15 cellular contexts compared by ENCODE assay signal in the genomic region with DNA sequence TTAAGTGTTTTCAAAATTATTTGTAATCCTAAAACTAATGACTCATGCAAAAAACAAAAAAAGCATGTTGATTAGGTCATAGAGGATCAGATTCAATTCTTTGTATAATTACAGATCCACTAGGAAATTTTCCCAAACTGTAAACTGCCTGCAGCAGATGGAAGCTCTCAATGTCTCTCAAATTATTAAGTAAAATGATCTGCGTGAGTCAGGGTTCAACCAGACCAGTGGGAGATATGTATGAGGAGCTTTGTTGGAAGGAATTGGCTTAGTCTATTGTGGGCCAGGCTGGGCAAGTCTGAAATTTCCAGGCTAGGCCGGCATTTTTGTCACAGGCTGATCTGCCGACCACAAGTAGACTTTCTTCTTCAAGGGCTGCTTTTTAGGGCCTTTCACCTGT. TPM values are rescaled to one million over a fixed set of nuclear protein-coding genes. Genes with fewer than 3 reads are reported as not detected.
DNase-seq lines count a peak whose midpoint lies in the region; ATAC-seq and TF ChIP-seq lines count a peak whose summit lies in the region.
"Had no signal": no experiment of that assay in that cellular context is flagged by ENCODE, and none has a peak within 500 bp of the region (broad histone marks: within the 10 kb centered on the region; RNA-seq: fewer than 3 reads in every experiment).

No MANE protein-coding gene starts in this region.

- H3K4me1 Mint-ChIP-seq in type B pancreatic cell (ENCODE audit: unreplicated experiment) = peaks cover 42% of the 10 kb centered on the region
- no peaks in the 10 kb centered on the region for H3K4me1 Mint-ChIP-seq in activated naive CD4-positive, alpha-beta T cell treated with anti-CD3 and anti-CD28 coated beads, Interleukin-2, amount 10 ng/mL, durations not matched to agents 7 days and 5 days
- H3K4me1 Mint-ChIP-seq: central memory CD8-positive, alpha-beta T cell had no signal

- DNase-seq in heart left ventricle (peak in 1 of 5 donors; percentile 31), left ventricle myocardium inferior (no peak), foreskin fibroblast (peak; percentile 80 to 89), aorta (no peak), NCI-H1092 (lab: John Stamatoyannopoulos, UW) (no peak), type B pancreatic cell (ENCODE audit: extremely low spot score, unreplicated experiment) (no peak)
- no peak for DNase-seq in activated naive CD4-positive, alpha-beta T cell treated with anti-CD3 and anti-CD28 coated beads, Interleukin-2, amount 10 ng/mL, durations not matched to agents 7 days and 5 days
- DNase-seq: ACHN; activated naive CD4-positive, alpha-beta T cell treated with anti-CD3 and anti-CD28 coated beads, Interleukin-2, amount 50 U/mL, for 16 hours; MM.1S; ovary; testis had no signal

- intact Hi-C loops in heart left ventricle (cut with DNase I) (no loop called here), left ventricle myocardium inferior (cut with micrococcal nuclease) (no loop called here), aorta (cut with DNase I) (no loop called here)

- H3K27me3 ChIP-seq in heart left ventricle (no peaks in the 10 kb centered on the region), left ventricle myocardium inferior (ENCODE audit: low read depth) (no peaks in the 10 kb centered on the region), aorta (ENCODE audit: control insufficient read depth in 1 of 2, insufficient read depth in 2 of 2, low read length in 1 of 2) (no peaks in the 10 kb centered on the region)
- H3K27me3 ChIP-seq: ovary, testis had no signal

- H3K4me3 ChIP-seq in heart left ventricle (no peak overlapping the region), left ventricle myocardium inferior (no peak overlapping the region), foreskin fibroblast (ENCODE audit: low read depth in 1 of 2, low read length in 2 of 2) (no peak overlapping the region), aorta (ENCODE audit: low read length in 2 of 2) (no peak overlapping the region)
- H3K4me3 ChIP-seq: ovary, testis had no signal

- H3K9me3 Mint-ChIP-seq in type B pancreatic cell = peaks cover 6% of the 10 kb centered on the region
- H3K9me3 Mint-ChIP-seq in activated naive CD4-positive, alpha-beta T cell treated with anti-CD3 and anti-CD28 coated beads, Interleukin-2, amount 10 ng/mL, durations not matched to agents 7 days and 5 days = no peaks in the 10 kb centered on the region
- H3K9me3 Mint-ChIP-seq: central memory CD8-positive, alpha-beta T cell; memory B cell had no signal

- H3K27me3 Mint-ChIP-seq in type B pancreatic cell = no peaks in the 10 kb centered on the region
- H3K27me3 Mint-ChIP-seq in activated naive CD4-positive, alpha-beta T cell treated with anti-CD3 and anti-CD28 coated beads, Interleukin-2, amount 10 ng/mL, durations not matched to agents 7 days and 5 days = peaks cover under 1% of the 10 kb centered on the region
- H3K27me3 Mint-ChIP-seq: memory B cell had no signal

- H3K4me1 ChIP-seq in heart left ventricle (no peaks in the 10 kb centered on the region), left ventricle myocardium inferior (no peaks in the 10 kb centered on the region), aorta (ENCODE audit: control insufficient read depth in 1 of 2, insufficient read depth in 2 of 2, low read length in 2 of 2) (no peaks in the 10 kb centered on the region)
- H3K4me1 ChIP-seq: testis had no signal

- H3K27ac ChIP-seq in heart left ventricle = no peak overlapping the region
- no peak overlapping the region for H3K27ac ChIP-seq in left ventricle myocardium inferior (replicated peaks)
- H3K27ac ChIP-seq in aorta (ENCODE audit: low read depth in 1 of 2, low read length in 2 of 2) = no peak overlapping the region
- H3K27ac ChIP-seq: ovary, testis had no signal

- H3K36me3 Mint-ChIP-seq in type B pancreatic cell = no peaks in the 10 kb centered on the region
- H3K36me3 Mint-ChIP-seq in activated naive CD4-positive, alpha-beta T cell treated with anti-CD3 and anti-CD28 coated beads, Interleukin-2, amount 10 ng/mL, durations not matched to agents 7 days and 5 days = no peaks in the 10 kb centered on the region
- H3K36me3 Mint-ChIP-seq: memory B cell had no signal

- H3K27ac Mint-ChIP-seq in type B pancreatic cell = no peak overlapping the region
- no peak overlapping the region for H3K27ac Mint-ChIP-seq in activated naive CD4-positive, alpha-beta T cell treated with anti-CD3 and anti-CD28 coated beads, Interleukin-2, amount 10 ng/mL, durations not matched to agents 7 days and 5 days
- H3K27ac Mint-ChIP-seq: memory B cell had no signal

- 78 to 87% (median 80%) methylated on average over 3 of the region's 3 CpGs for WGBS in heart left ventricle, 4 donors
- WGBS in aorta, 2 donors = 85 to 96% methylated on average over 3 of the region's 3 CpGs

- no peaks in the 10 kb centered on the region for H3K9me3 ChIP-seq in heart left ventricle
- H3K9me3 ChIP-seq in left ventricle myocardium inferior (replicated peaks) = no peaks in the 10 kb centered on the region
- H3K9me3 ChIP-seq in aorta (ENCODE audit: control insufficient read depth, low read length) = no peaks in the 10 kb centered on the region
- H3K9me3 ChIP-seq: ovary, testis had no signal

- ATAC-seq in heart left ventricle (peak in 3 of 4 donors; percentile 62 to 95 (median 78)), SK-N-SH treated with all-trans-retinoic acid at 6 μM for 48 hours (peak; percentile 93), aorta (ENCODE audit: low FRiP score) (peak; percentile 59)

- H3K4me3 Mint-ChIP-seq in type B pancreatic cell = no peak overlapping the region
- no peak overlapping the region for H3K4me3 Mint-ChIP-seq in activated naive CD4-positive, alpha-beta T cell treated with anti-CD3 and anti-CD28 coated beads, Interleukin-2, amount 10 ng/mL, durations not matched to agents 7 days and 5 days
- H3K4me3 Mint-ChIP-seq: central memory CD8-positive, alpha-beta T cell; memory B cell had no signal

- no peak for TF ChIP-seq CTCF in heart left ventricle (IDR thresholded peaks at IDR 0.05)
- TF ChIP-seq CTCF in left ventricle myocardium inferior (IDR thresholded peaks at IDR 0.05; ENCODE audit: borderline replicate concordance) = no peak
- no peak for TF ChIP-seq CTCF in foreskin fibroblast (IDR thresholded peaks at IDR 0.05; ENCODE audit: low read depth, low read length)
- no peak for TF ChIP-seq CTCF in type B pancreatic cell (conservative IDR thresholded peaks at IDR 0.05)

- no peak for TF ChIP-seq POLR2A in heart left ventricle (IDR thresholded peaks at IDR 0.05)

- H3K36me3 ChIP-seq in heart left ventricle (no peaks in the 10 kb centered on the region), left ventricle myocardium inferior (no peaks in the 10 kb centered on the region), aorta (ENCODE audit: control insufficient read depth in 1 of 2, insufficient read depth in 2 of 2, low read length in 1 of 2) (no peaks in the 10 kb centered on the region)
- H3K36me3 ChIP-seq: ovary had no signal

- CTCF ChIA-PET in activated naive CD4-positive, alpha-beta T cell treated with anti-CD3 and anti-CD28 coated beads, Interleukin-2, amount 10 ng/mL, durations not matched to agents 7 days and 5 days (lab: Charles Lee) = no interaction called here

TF ChIP-seq in SK-N-SH treated with all-trans-retinoic acid at 6 μM for 48 hours, 23 proteins besides CTCF, POLR2A, EP300 and RAD21 (continues in another document):
- no peak for TF ChIP-seq CSDC2 (CRISPR knock-in tag; IDR thresholded peaks at IDR 0.05)
- TF ChIP-seq ARNTL (CRISPR knock-in tag; IDR thresholded peaks at IDR 0.05; ENCODE audit: borderline replicate concordance, low read depth) = no peak
- TF ChIP-seq ZFP30 (CRISPR knock-in tag; IDR thresholded peaks at IDR 0.05) = no peak
- TF ChIP-seq, protein P1, sequence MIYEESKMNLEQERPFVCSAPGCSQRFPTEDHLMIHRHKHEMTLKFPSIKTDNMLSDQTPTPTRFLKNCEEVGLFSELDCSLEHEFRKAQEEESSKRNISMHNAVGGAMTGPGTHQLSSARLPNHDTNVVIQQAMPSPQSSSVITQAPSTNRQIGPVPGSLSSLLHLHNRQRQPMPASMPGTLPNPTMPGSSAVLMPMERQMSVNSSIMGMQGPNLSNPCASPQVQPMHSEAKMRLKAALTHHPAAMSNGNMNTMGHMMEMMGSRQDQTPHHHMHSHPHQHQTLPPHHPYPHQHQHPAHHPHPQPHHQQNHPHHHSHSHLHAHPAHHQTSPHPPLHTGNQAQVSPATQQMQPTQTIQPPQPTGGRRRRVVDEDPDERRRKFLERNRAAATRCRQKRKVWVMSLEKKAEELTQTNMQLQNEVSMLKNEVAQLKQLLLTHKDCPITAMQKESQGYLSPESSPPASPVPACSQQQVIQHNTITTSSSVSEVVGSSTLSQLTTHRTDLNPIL (CRISPR knock-in tag; IDR thresholded peaks at IDR 0.05; ENCODE audit: low read depth) = no peak
- TF ChIP-seq TOX (CRISPR knock-in tag; IDR thresholded peaks at IDR 0.05; ENCODE audit: borderline replicate concordance) = no peak
- TF ChIP-seq ZNF565 (CRISPR knock-in tag; conservative IDR thresholded peaks at IDR 0.05; ENCODE audit: low read depth) = no peak
- no peak for TF ChIP-seq ZNF8 (CRISPR knock-in tag; IDR thresholded peaks at IDR 0.05)
- TF ChIP-seq ZNF70 (CRISPR knock-in tag; IDR thresholded peaks at IDR 0.05) = no peak

RNA-seq across cellular contexts. Expression of gene SACS, which starts 14.4 kb away (rescaled TPM):
- 10 to 100 TPM in 8 of 9 donors, 1 to 10 TPM in 1; 8.8 to 29.3 (median 25.6) TPM for total RNA-seq in heart left ventricle
- polyA plus RNA-seq in heart left ventricle = 10 to 100 TPM in 1 of 2 donors, 1 to 10 TPM in 1; 2.8 to 12.9 TPM
- 9.4 TPM for total RNA-seq in left ventricle myocardium inferior
- 10 to 100 TPM; 35.8 to 79.0 TPM for total RNA-seq in aorta
- polyA plus RNA-seq in aorta = 10 to 100 TPM in 1 of 2 donors, 1 to 10 TPM in 1; 3.0 to 16.7 TPM
- total RNA-seq in type B pancreatic cell (ENCODE audit: low replicate concordance) = 17.0 and 49.6 TPM in 2 replicates

Comparison
In these comparisons a context has a peak if more than half of its experiments do, and no peak if none do; other contexts are left out.
1. DNase-seq: peak in foreskin fibroblast (2 of 2); none in left ventricle myocardium inferior (single experiment), aorta (0 of 2), NCI-H1092 (single experiment), type B pancreatic cell (single experiment) and activated naive CD4-positive, alpha-beta T cell treated with anti-CD3 and anti-CD28 coated beads, Interleukin-2, amount 10 ng/mL, durations not matched to agents 7 days and 5 days (single experiment).
2. Peak in every context shown above with its lines, with median percentiles within 50 percentile points of each other: ATAC-seq.